In the genomic region with DNA sequence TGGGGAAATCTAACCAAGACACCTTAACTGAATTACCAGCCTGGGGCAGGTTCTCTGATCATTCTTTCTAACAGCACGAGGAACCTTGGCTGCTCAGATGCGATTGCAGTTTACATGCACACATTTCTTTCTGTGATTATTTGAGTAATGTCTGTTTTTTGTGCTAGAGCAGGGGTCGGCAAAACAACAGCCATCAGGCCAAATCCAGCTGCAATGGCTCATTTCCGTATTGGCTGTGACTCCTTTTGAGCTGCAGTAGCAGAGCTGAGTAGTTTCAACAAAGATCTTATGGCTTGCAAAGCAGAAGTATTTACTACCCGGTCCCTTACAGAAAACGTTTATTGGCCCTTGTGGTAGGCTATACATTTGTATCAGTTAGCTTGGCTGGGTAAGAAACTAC, we compare ENCODE assay signal across 16 cellular contexts. TPM values are rescaled to one million over a fixed set of nuclear protein-coding genes. Genes with fewer than 3 reads are reported as not detected.
DNase-seq lines count a peak whose midpoint lies in the region; ATAC-seq lines count a peak whose summit lies in the region.
"Had no signal": no experiment of that assay in that cellular context is flagged by ENCODE, and none has a peak within 500 bp of the region (broad histone marks: within the 10 kb centered on the region; RNA-seq: fewer than 3 reads in every experiment).

No MANE protein-coding gene starts in this region.

- H2BK5ac ChIP-seq in mesenchymal stem cell (ENCODE audit: low read depth, low read length, poor library complexity, severe bottlenecking), result no peak overlapping the region
- H2BK5ac ChIP-seq in neuronal stem cell (ENCODE audit: low read length), result no peak overlapping the region

- H3K4me1 ChIP-seq in mesenchymal stem cell (ENCODE audit: control insufficient read depth, insufficient read depth, low read depth, low read length), result peaks cover 21% of the 10 kb centered on the region
- H3K4me1 ChIP-seq in neuronal stem cell (ENCODE audit: control insufficient read depth in 2 of 2, insufficient read depth in 1 of 2, low read depth in 1 of 2, low read length in 2 of 2), result peaks cover 5 to 8% of the 10 kb centered on the region in 2 donors

- WGBS in mesenchymal stem cell, result 88% methylated on average over 6 of the region's 6 CpGs
- no CpG with 5 or more reads among the region's 6 CpGs for WGBS in neuronal stem cell (ENCODE audit: extremely low coverage in 2 of 2, insufficient read length in 2 of 2, insufficient replicate concordance in 1 of 2), 2 donors

- H3K27ac ChIP-seq in angular gyrus (ENCODE audit: low read depth, low read length) (peak overlapping the region; percentile 17), mesenchymal stem cell (ENCODE audit: low read length, poor library complexity, severe bottlenecking) (no peak overlapping the region), neuronal stem cell (replicated peaks; ENCODE audit: low read length) (no peak overlapping the region)
- H3K27ac ChIP-seq: BLaER1 treated with 17β-estradiol and CSF1 and Interleukin-3, amounts not matched to agents 10 nM and 100 nM; HL-60 had no signal

- peaks cover 0 to 4% of the 10 kb centered on the region in 2 donors for H3K4me1 Mint-ChIP-seq in effector memory CD8-positive, alpha-beta T cell (ENCODE audit: low read depth in 2 of 2)

- no peak overlapping the region for H3K18ac ChIP-seq in mesenchymal stem cell (ENCODE audit: low read depth in 1 of 2, low read length in 2 of 2)
- no peak overlapping the region for H3K18ac ChIP-seq in neuronal stem cell (ENCODE audit: low read length)

- no peak overlapping the region for H3K4ac ChIP-seq in mesenchymal stem cell (ENCODE audit: low read depth in 1 of 2, low read length in 2 of 2)
- H3K4ac ChIP-seq in neuronal stem cell (ENCODE audit: low read length), result no peak overlapping the region

- H3K9me3 ChIP-seq in mesenchymal stem cell (ENCODE audit: control insufficient read depth, low read length) (peaks cover 15% of the 10 kb centered on the region), neuronal stem cell (replicated peaks in 1 of 2; ENCODE audit: control insufficient read depth in 2 of 2, insufficient read depth in 1 of 2, low read depth in 1 of 2, low read length in 2 of 2) (peaks cover 0 to 11% of the 10 kb centered on the region in 2 donors)

- H4K91ac ChIP-seq in mesenchymal stem cell (ENCODE audit: low read length) (no peak overlapping the region), neuronal stem cell (ENCODE audit: low read depth, low read length, poor library complexity) (no peak overlapping the region)

- peaks cover 44 to 70% of the 10 kb centered on the region in 2 donors for H3K27me3 Mint-ChIP-seq in effector memory CD8-positive, alpha-beta T cell

- H3K4me2 ChIP-seq in mesenchymal stem cell (ENCODE audit: low read length, poor library complexity, severe bottlenecking), result no peak overlapping the region
- no peak overlapping the region for H3K4me2 ChIP-seq in neuronal stem cell (ENCODE audit: insufficient read depth, low read length, poor library complexity, severe bottlenecking)
- H3K4me2 ChIP-seq: BLaER1 treated with 17β-estradiol and CSF1 and Interleukin-3, amounts not matched to agents 10 nM and 100 nM had no signal

- no peak overlapping the region for H3K23ac ChIP-seq in mesenchymal stem cell (ENCODE audit: low read length in 2 of 2)
- no peak overlapping the region for H3K23ac ChIP-seq in neuronal stem cell (ENCODE audit: low read depth, low read length, poor library complexity)

- H4K8ac ChIP-seq in mesenchymal stem cell (ENCODE audit: low read length) (no peak overlapping the region), neuronal stem cell (ENCODE audit: low read depth, low read length) (no peak overlapping the region)

- H3K36me3 ChIP-seq in mesenchymal stem cell (ENCODE audit: control insufficient read depth in 1 of 2, insufficient read depth in 2 of 2, low read depth in 1 of 2, low read length in 2 of 2) (no peaks in the 10 kb centered on the region), neuronal stem cell (replicated peaks in 1 of 2; ENCODE audit: control insufficient read depth in 2 of 2, insufficient read depth in 2 of 2, low read length in 2 of 2) (no peaks in the 10 kb centered on the region)
- H3K36me3 ChIP-seq: BLaER1 treated with 17β-estradiol and CSF1 and Interleukin-3, amounts not matched to agents 10 nM and 100 nM had no signal

- H2BK15ac ChIP-seq in mesenchymal stem cell (ENCODE audit: low read depth, poor library complexity, severe bottlenecking), result no peak overlapping the region
- no peak overlapping the region for H2BK15ac ChIP-seq in neuronal stem cell (ENCODE audit: low read length)

- DNase-seq in dermis blood vessel endothelial cell (peak; percentile 55), mesenchymal stem cell (no peak), neuronal stem cell (ENCODE audit: low spot score) (no peak), NCI-H69 (lab: John Stamatoyannopoulos, UW) (no peak), SK-N-DZ (ENCODE audit: low spot score) (no peak)
- no peak for DNase-seq in effector memory CD8-positive, alpha-beta T cell
- DNase-seq: Calu3; CD8-positive, alpha-beta T cell; DMS79 treated with DMSO at 0.1 percent for 48 hours; GF-D8; H9 had no signal

- no peak overlapping the region for H3K27ac Mint-ChIP-seq in effector memory CD8-positive, alpha-beta T cell
- H3K27ac Mint-ChIP-seq: B cell; CD8-positive, alpha-beta T cell; H9 had no signal

- no peak overlapping the region for H3K4me3 Mint-ChIP-seq in effector memory CD8-positive, alpha-beta T cell
- H3K4me3 Mint-ChIP-seq: B cell; CD8-positive, alpha-beta T cell; H9 had no signal

- H3K9ac ChIP-seq in mesenchymal stem cell (ENCODE audit: low read length) (no peak overlapping the region), neuronal stem cell (ENCODE audit: low read depth, low read length, poor library complexity) (no peak overlapping the region)
- H3K9ac ChIP-seq: BLaER1 treated with 17β-estradiol and CSF1 and Interleukin-3, amounts not matched to agents 10 nM and 100 nM had no signal

- peaks cover 0 to 36% of the 10 kb centered on the region in 2 experiments for H3K27me3 ChIP-seq in mesenchymal stem cell (ENCODE audit: control insufficient read depth in 1 of 2, insufficient read depth in 1 of 2, low read length in 2 of 2)
- H3K27me3 ChIP-seq in neuronal stem cell (ENCODE audit: control insufficient read depth in 3 of 3, insufficient read depth in 3 of 3, low read depth in 1 of 3, low read length in 3 of 3), result no peaks in the 10 kb centered on the region
- H3K27me3 ChIP-seq: BLaER1 treated with 17β-estradiol and CSF1 and Interleukin-3, amounts not matched to agents 10 nM and 100 nM had no signal

- H2BK120ac ChIP-seq in mesenchymal stem cell (ENCODE audit: low read depth, low read length), result no peak overlapping the region
- H2BK120ac ChIP-seq in neuronal stem cell (ENCODE audit: low read depth, low read length), result no peak overlapping the region

- no peaks in the 10 kb centered on the region for H3K79me1 ChIP-seq in mesenchymal stem cell (replicated peaks; ENCODE audit: low read length, poor library complexity, severe bottlenecking)
- no peaks in the 10 kb centered on the region for H3K79me1 ChIP-seq in neuronal stem cell (ENCODE audit: low read depth, low read length)

- H2BK12ac ChIP-seq in mesenchymal stem cell (ENCODE audit: low read length in 2 of 2), result no peak overlapping the region
- H2BK12ac ChIP-seq in neuronal stem cell (ENCODE audit: low read length), result no peak overlapping the region

- ATAC-seq in effector memory CD8-positive, alpha-beta T cell (replicated peaks), result no peak
- no peak for ATAC-seq in HG02938 (IDR thresholded peaks at IDR 0.05; ENCODE audit: unreplicated experiment)
- ATAC-seq: CD8-positive, alpha-beta T cell had no signal

- no peak overlapping the region for H2AFZ ChIP-seq in mesenchymal stem cell (ENCODE audit: low read depth, low read length)
- H2AFZ ChIP-seq in neuronal stem cell (ENCODE audit: low read length), result peak overlapping the region; percentile 3

- H3K4me3 ChIP-seq in mesenchymal stem cell (ENCODE audit: insufficient read depth in 1 of 2, low read depth in 1 of 2, low read length in 2 of 2) (no peak overlapping the region), neuronal stem cell (ENCODE audit: low read length in 2 of 2) (no peak overlapping the region)
- H3K4me3 ChIP-seq: BLaER1 treated with 17β-estradiol and CSF1 and Interleukin-3, amounts not matched to agents 10 nM and 100 nM had no signal

- H3K36me3 Mint-ChIP-seq in effector memory CD8-positive, alpha-beta T cell (ENCODE audit: insufficient read depth), result no peaks in the 10 kb centered on the region
- H3K36me3 Mint-ChIP-seq: CD8-positive, alpha-beta T cell had no signal

- H3K9me3 Mint-ChIP-seq in effector memory CD8-positive, alpha-beta T cell, result no peaks in the 10 kb centered on the region
- H3K9me3 Mint-ChIP-seq: CD8-positive, alpha-beta T cell; H9 had no signal

- H3K14ac ChIP-seq in mesenchymal stem cell (ENCODE audit: low read length in 2 of 2) (no peak overlapping the region), neuronal stem cell (ENCODE audit: low read length) (no peak overlapping the region)

- H2AK5ac ChIP-seq in mesenchymal stem cell (ENCODE audit: low read length, severe bottlenecking) (peak overlapping the region; percentile 31), neuronal stem cell (ENCODE audit: low read depth, low read length) (no peak overlapping the region)

RNA-seq across cellular contexts. Expression of a gene that starts 37.1 kb away (rescaled TPM):
- 25.4 and 41.0 TPM in 2 replicates for total RNA-seq in dermis blood vessel endothelial cell
- polyA plus RNA-seq in mesenchymal stem cell (2013, experiment 1 of 2), result 6.6 TPM
- polyA plus RNA-seq in mesenchymal stem cell (2013, experiment 2 of 2), result 6.9 TPM
- 29.1 TPM for polyA plus RNA-seq in neuronal stem cell (2013, experiment 1 of 2)
- 30.0 TPM for polyA plus RNA-seq in neuronal stem cell (2013, experiment 2 of 2)
- polyA plus RNA-seq in SK-N-DZ (2014; cell fraction: cytosol; rRNA removed), result 55.1 and 57.2 TPM in 2 replicates
- 83.0 and 125 TPM in 2 replicates for polyA plus RNA-seq in SK-N-DZ (2014; cell fraction: nucleus; rRNA removed)
